Comparison of ENCODE assay signal across 7 cellular contexts in genomic region chr15:31325432-31325975, GRCh38. TPM values are rescaled to one million over a fixed set of nuclear protein-coding genes. Genes with fewer than 3 reads are reported as not detected.
DNase-seq lines count a peak whose midpoint lies in the region; ATAC-seq, FAIRE-seq and TF ChIP-seq lines count a peak whose summit lies in the region.

No MANE protein-coding gene starts in this region.

- H3K4me3 ChIP-seq in astrocyte of the spinal cord (ENCODE audit: low read depth, low read length) (peak overlapping the region; percentile 53), iPS-20b (ENCODE audit: low read length) (peak overlapping the region; percentile 71), small intestine (ENCODE audit: low read depth in 1 of 2, low read length in 2 of 2) (peak overlapping the region; percentile 71 to 77)

- in situ Hi-C loops in astrocyte of the spinal cord (cut with HindIII; ENCODE audit: low sequenced_read_pairs): no loop called here

- ATAC-seq in GM18511 (IDR thresholded peaks at IDR 0.05; ENCODE audit: unreplicated experiment) (peak; percentile 6), HG02973 (IDR thresholded peaks at IDR 0.05; ENCODE audit: unreplicated experiment) (peak; percentile 1), SK-N-SH treated with all-trans-retinoic acid at 6 μM for 48 hours (peak; percentile 30)

- H3K9ac ChIP-seq in iPS-20b (ENCODE audit: low read depth, low read length): no peak overlapping the region; the same call in 1 of the 2 replicates

- no peaks in the 10 kb centered on the region; the same call in 1 of the 2 replicates for H3K4me1 ChIP-seq in iPS-20b (ENCODE audit: insufficient read depth, low read length)
- H3K4me1 ChIP-seq in small intestine (ENCODE audit: control insufficient read depth in 2 of 2, insufficient read depth in 1 of 2, low read depth in 1 of 2, low read length in 1 of 2): peaks cover 1 to 8% of the 10 kb centered on the region in 2 donors

- H3K27me3 ChIP-seq in iPS-20b (ENCODE audit: insufficient read depth, low read length): peaks cover 23% of the 10 kb centered on the region
- no peaks in the 10 kb centered on the region for H3K27me3 ChIP-seq in small intestine (ENCODE audit: control insufficient read depth in 2 of 2, insufficient read depth in 2 of 2, low read length in 2 of 2)

- FAIRE-seq in small intestine (lab: Jason Lieb, UNC): no peak

- DNase-seq in astrocyte of the spinal cord (ENCODE audit: low read depth, low spot score) (no peak), small intestine (peak; percentile 59), HK-2 (ENCODE audit: unreplicated experiment) (no peak)

- no peaks in the 10 kb centered on the region for H3K36me3 ChIP-seq in iPS-20b (ENCODE audit: insufficient read depth, low read depth, low read length)
- no peaks in the 10 kb centered on the region for H3K36me3 ChIP-seq in small intestine (ENCODE audit: control insufficient read depth in 2 of 2, insufficient read depth in 2 of 2, low read length in 2 of 2)

- H3K27ac ChIP-seq in iPS-20b (ENCODE audit: low read length) (no peak overlapping the region), small intestine (ENCODE audit: low read depth in 1 of 2, low read length in 1 of 2) (peak overlapping the region; percentile 100)

- TF ChIP-seq CTCF in astrocyte of the spinal cord (IDR thresholded peaks at IDR 0.05; ENCODE audit: low read depth, low read length): no peak

- H3K9me3 ChIP-seq in iPS-20b (ENCODE audit: insufficient read depth, low read depth, low read length): no peaks in the 10 kb centered on the region; the same call in 1 of the 2 replicates
- H3K9me3 ChIP-seq in small intestine (ENCODE audit: control insufficient read depth, low read depth): no peaks in the 10 kb centered on the region

- 1 to 2% (median 2%) methylated on average over 25 to 44 of the region's 44 CpGs for WGBS in small intestine, 3 donors

TF ChIP-seq in SK-N-SH treated with all-trans-retinoic acid at 6 μM for 48 hours, 23 proteins besides CTCF, POLR2A, EP300 and RAD21:
- TF ChIP-seq ZNF565 (CRISPR knock-in tag; conservative IDR thresholded peaks at IDR 0.05; ENCODE audit: low read depth) (no peak), CREB5 (CRISPR knock-in tag; IDR thresholded peaks at IDR 0.05; ENCODE audit: low read depth) (no peak), ESRRG (CRISPR knock-in tag; IDR thresholded peaks at IDR 0.05) (no peak), ARNTL (CRISPR knock-in tag; IDR thresholded peaks at IDR 0.05; ENCODE audit: borderline replicate concordance, low read depth) (no peak), ZNF8 (CRISPR knock-in tag; IDR thresholded peaks at IDR 0.05) (no peak), ZNF70 (CRISPR knock-in tag; IDR thresholded peaks at IDR 0.05) (no peak), POU6F1 (CRISPR knock-in tag; IDR thresholded peaks at IDR 0.05; ENCODE audit: borderline replicate concordance, low read depth) (no peak), SNAI2 (CRISPR knock-in tag; IDR thresholded peaks at IDR 0.05) (no peak), CSDC2 (CRISPR knock-in tag; IDR thresholded peaks at IDR 0.05) (no peak), TOX (CRISPR knock-in tag; IDR thresholded peaks at IDR 0.05; ENCODE audit: borderline replicate concordance) (no peak), TCF4 (CRISPR knock-in tag; IDR thresholded peaks at IDR 0.05; ENCODE audit: borderline replicate concordance) (no peak), RARB (CRISPR knock-in tag; IDR thresholded peaks at IDR 0.05) (no peak), ZC3H10 (CRISPR knock-in tag; IDR thresholded peaks at IDR 0.05) (no peak), ISL1 (CRISPR knock-in tag; IDR thresholded peaks at IDR 0.05) (no peak), ZFP30 (CRISPR knock-in tag; IDR thresholded peaks at IDR 0.05) (no peak), TSHZ2 (CRISPR knock-in tag; IDR thresholded peaks at IDR 0.05) (no peak)

RNA-seq across cellular contexts. Expression of gene KLF13, which starts 1.1 kb away (rescaled TPM):
- 10 to 100 TPM; 50.6 to 61.3 (median 51.9) TPM for polyA plus RNA-seq in small intestine
